11 cellular contexts compared by ENCODE assay signal in genomic region chr7:70042533-70042932, GRCh38.
DNase-seq lines count a peak whose midpoint lies in the region; ATAC-seq, FAIRE-seq and TF ChIP-seq lines count a peak whose summit lies in the region.
"Had no signal": no experiment of that assay in that cellular context is flagged by ENCODE, and none has a peak within 500 bp of the region (broad histone marks: within the 10 kb centered on the region; RNA-seq: fewer than 3 reads in every experiment).

No MANE protein-coding gene starts in this region.

- no peaks in the 10 kb centered on the region for H3K36me3 Mint-ChIP-seq in neural progenitor cell

- TF ChIP-seq CTCF in D721Med (IDR thresholded peaks at IDR 0.05; ENCODE audit: insufficient read depth, missing control alignments) = peak; percentile 63
- peak; percentile 17 for TF ChIP-seq CTCF in neural progenitor cell (IDR thresholded peaks at IDR 0.05)

- H2AFZ ChIP-seq in neural progenitor cell (replicated peaks) = no peak overlapping the region

- H3K9me3 Mint-ChIP-seq in neural progenitor cell = no peaks in the 10 kb centered on the region
- H3K9me3 Mint-ChIP-seq: activated B cell treated with CpG ODN at 0.5 μM for 24 hours had no signal

- no peaks in the 10 kb centered on the region for H3K9me3 ChIP-seq in neural progenitor cell (ENCODE audit: low read depth)

- DNase-seq in D721Med (ENCODE audit: insufficient read length, low spot score) (no peak), NCI-H2227 (lab: John Stamatoyannopoulos, UW; ENCODE audit: unreplicated experiment) (peak; percentile 16), epithelial cell of prostate (ENCODE audit: low read depth, low spot score) (peak; percentile 48), neural progenitor cell (ENCODE audit: low spot score) (no peak), mucosa of gallbladder (ENCODE audit: low spot score) (no peak)
- DNase-seq in activated naive CD4-positive, alpha-beta T cell treated with anti-CD3 and anti-CD28 coated beads, Interleukin-2, amount 50 U/mL, for 16 hours = no peak
- DNase-seq: activated B cell treated with CpG ODN at 0.5 μM for 24 hours; central memory CD4-positive, alpha-beta T cell; NCI-H1436 treated with DMSO at 0.1 percent for 48 hours had no signal

- H3K36me3 ChIP-seq in neural progenitor cell = no peaks in the 10 kb centered on the region

- no peaks in the 10 kb centered on the region for H3K27me3 ChIP-seq in neural progenitor cell

- FAIRE-seq in D721Med (lab: Jason Lieb, UNC) = peak; percentile 81

- H3K79me2 ChIP-seq in neural progenitor cell (ENCODE audit: low read depth) = no peaks in the 10 kb centered on the region

- no peak overlapping the region for H3K4me2 ChIP-seq in neural progenitor cell

- no peaks in the 10 kb centered on the region for H3F3A ChIP-seq in neural progenitor cell (ENCODE audit: low read depth)

- H3K4me1 ChIP-seq in neural progenitor cell = peaks cover 7% of the 10 kb centered on the region

- H3K27ac Mint-ChIP-seq in neural progenitor cell = no peak overlapping the region
- H3K27ac Mint-ChIP-seq: activated B cell treated with CpG ODN at 0.5 μM for 24 hours had no signal

- H3K4me3 Mint-ChIP-seq in neural progenitor cell = no peak overlapping the region
- H3K4me3 Mint-ChIP-seq: activated B cell treated with CpG ODN at 0.5 μM for 24 hours had no signal

- H4K20me1 ChIP-seq in neural progenitor cell (ENCODE audit: low read depth) = peaks cover 10% of the 10 kb centered on the region

- H3K4me3 ChIP-seq in neural progenitor cell = no peak overlapping the region

- H3K4me1 Mint-ChIP-seq in neural progenitor cell = peaks cover 21% of the 10 kb centered on the region

- H3K27me3 Mint-ChIP-seq in neural progenitor cell (ENCODE audit: insufficient read depth, low read depth) = peaks cover 5% of the 10 kb centered on the region
- H3K27me3 Mint-ChIP-seq: activated B cell treated with CpG ODN at 0.5 μM for 24 hours had no signal

- ATAC-seq in HG03469 (IDR thresholded peaks at IDR 0.05; ENCODE audit: unreplicated experiment) (no peak), GM21526 (IDR thresholded peaks at IDR 0.05; ENCODE audit: low FRiP score, unreplicated experiment) (no peak)

- H3K27ac ChIP-seq in epithelial cell of prostate (no peak overlapping the region), neural progenitor cell (no peak overlapping the region)

- H3K9ac ChIP-seq in neural progenitor cell = no peak overlapping the region

Comparison
In these comparisons a context has a peak if more than half of its experiments do, and no peak if none do; other contexts are left out.
1. DNase-seq: peak in NCI-H2227 (single experiment) and epithelial cell of prostate (single experiment); none in D721Med (single experiment), neural progenitor cell (single experiment), mucosa of gallbladder (single experiment) and activated naive CD4-positive, alpha-beta T cell treated with anti-CD3 and anti-CD28 coated beads, Interleukin-2, amount 50 U/mL, for 16 hours (single experiment).